1 cellular context compared by ENCODE assay signal in the genomic region with DNA sequence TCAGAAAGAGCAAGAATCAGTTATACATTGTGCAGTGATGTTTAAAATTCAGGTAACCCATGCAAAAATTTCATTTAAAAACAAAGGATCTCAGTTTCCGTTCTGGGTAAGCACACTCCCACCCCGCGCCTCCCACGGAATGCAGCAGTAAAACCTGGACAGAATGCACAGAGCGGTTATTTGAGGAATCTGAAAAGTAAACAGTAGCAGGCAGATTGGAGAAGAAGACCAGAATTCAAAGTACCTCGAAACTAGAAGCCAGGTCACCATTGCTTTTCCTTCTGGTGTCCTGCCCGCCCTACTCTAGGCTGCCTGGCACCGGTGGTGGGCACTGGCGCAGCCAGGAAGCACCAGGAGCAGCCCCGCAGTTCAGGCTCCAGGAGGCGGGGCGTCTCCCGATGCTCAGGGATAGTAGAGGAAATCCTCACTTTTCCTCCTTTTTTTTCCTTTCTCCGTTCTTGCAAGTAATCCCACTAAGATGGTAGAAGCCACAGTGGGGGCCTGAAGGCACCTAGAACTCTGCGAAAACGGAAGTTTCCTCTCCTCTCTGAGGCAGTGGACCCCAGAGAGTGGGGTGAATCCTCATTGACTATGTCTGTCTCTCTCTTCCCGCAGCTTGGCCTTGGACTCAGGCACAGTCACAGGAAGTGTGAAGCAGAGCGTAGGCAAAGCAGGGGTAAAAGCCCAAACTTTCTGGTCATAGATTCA.
TF ChIP-seq lines count a peak whose summit lies in the region.

No MANE protein-coding gene starts in this region.

TF ChIP-seq in HepG2, 621 proteins besides CTCF, POLR2A, EP300 and RAD21 (continued from another document and continues in another):
- TF ChIP-seq, protein P1, sequence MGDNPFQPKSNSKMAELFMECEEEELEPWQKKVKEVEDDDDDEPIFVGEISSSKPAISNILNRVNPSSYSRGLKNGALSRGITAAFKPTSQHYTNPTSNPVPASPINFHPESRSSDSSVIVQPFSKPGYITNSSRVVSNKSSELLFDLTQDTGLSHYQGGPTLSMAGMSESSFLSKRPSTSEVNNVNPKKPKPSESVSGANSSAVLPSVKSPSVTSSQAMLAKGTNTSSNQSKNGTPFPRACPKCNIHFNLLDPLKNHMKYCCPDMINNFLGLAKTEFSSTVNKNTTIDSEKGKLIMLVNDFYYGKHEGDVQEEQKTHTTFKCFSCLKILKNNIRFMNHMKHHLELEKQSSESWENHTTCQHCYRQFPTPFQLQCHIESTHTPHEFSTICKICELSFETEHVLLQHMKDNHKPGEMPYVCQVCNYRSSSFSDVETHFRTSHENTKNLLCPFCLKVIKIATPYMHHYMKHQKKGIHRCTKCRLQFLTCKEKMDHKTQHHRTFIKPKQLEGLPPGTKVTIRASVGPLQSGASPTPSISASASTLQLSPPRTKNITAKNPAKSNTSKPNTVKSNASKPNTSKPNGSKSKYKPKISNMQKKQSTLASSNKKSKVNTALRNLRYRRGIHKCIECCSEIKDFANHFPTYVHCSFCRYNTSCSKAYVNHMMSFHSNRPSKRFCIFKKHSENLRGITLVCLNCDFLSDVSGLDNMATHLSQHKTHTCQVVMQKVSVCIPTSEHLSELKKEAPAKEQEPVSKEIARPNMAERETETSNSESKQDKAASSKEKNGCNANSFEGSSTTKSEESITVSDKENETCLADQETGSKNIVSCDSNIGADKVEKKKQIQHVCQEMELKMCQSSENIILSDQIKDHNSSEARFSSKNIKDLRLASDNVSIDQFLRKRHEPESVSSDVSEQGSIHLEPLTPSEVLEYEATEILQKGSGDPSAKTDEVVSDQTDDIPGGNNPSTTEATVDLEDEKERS (CRISPR knock-in tag; IDR thresholded peaks at IDR 0.05), result no peak
- TF ChIP-seq RFX1 (IDR thresholded peaks at IDR 0.05) (no peak), LCORL (IDR thresholded peaks at IDR 0.05) (no peak), LCORL (CRISPR knock-in tag; IDR thresholded peaks at IDR 0.05) (peak; percentile 52; the same call in 1 of the 2 replicates), CENPX (CRISPR knock-in tag; IDR thresholded peaks at IDR 0.05) (no peak), NKX3-1 (CRISPR knock-in tag; IDR thresholded peaks at IDR 0.05) (no peak), CBX2 (IDR thresholded peaks at IDR 0.05; ENCODE audit: low read depth, low read length) (no peak), CBX2 (CRISPR knock-in tag; IDR thresholded peaks at IDR 0.05; ENCODE audit: low read depth) (no peak), ZNF317 (CRISPR knock-in tag; IDR thresholded peaks at IDR 0.05) (no peak), NCOA2 (CRISPR knock-in tag; IDR thresholded peaks at IDR 0.05) (no peak), ZNF543 (CRISPR knock-in tag; IDR thresholded peaks at IDR 0.05) (peak; percentile 32; the same call in 1 of the 2 replicates), NONO (IDR thresholded peaks at IDR 0.05) (no peak), NONO (CRISPR knock-in tag; conservative IDR thresholded peaks at IDR 0.05) (0 out of 2 replicates have a peak, but pooled peaks have one; percentile 12), FOXC1 (CRISPR knock-in tag; IDR thresholded peaks at IDR 0.05; ENCODE audit: borderline replicate concordance) (no peak), ZNF556 (CRISPR knock-in tag; IDR thresholded peaks at IDR 0.05; ENCODE audit: borderline replicate concordance) (peak; percentile 31; the same call in 1 of the 2 replicates), PAX8 (CRISPR knock-in tag; IDR thresholded peaks at IDR 0.05; ENCODE audit: borderline replicate concordance) (no peak), ZFAT (CRISPR knock-in tag; conservative IDR thresholded peaks at IDR 0.05) (no peak), ZNF331 (CRISPR knock-in tag; IDR thresholded peaks at IDR 0.05) (no peak), SP5 (CRISPR knock-in tag; IDR thresholded peaks at IDR 0.05; ENCODE audit: borderline replicate concordance, low read depth) (0 out of 2 replicates have a peak, but pooled peaks have one; percentile 15), ZBTB1 (CRISPR knock-in tag; IDR thresholded peaks at IDR 0.05; ENCODE audit: borderline replicate concordance) (no peak), ZNF256 (CRISPR knock-in tag; conservative IDR thresholded peaks at IDR 0.05) (no peak), NCOR1 (IDR thresholded peaks at IDR 0.05; ENCODE audit: borderline replicate concordance, low read length) (no peak)
- TF ChIP-seq, protein P2, sequence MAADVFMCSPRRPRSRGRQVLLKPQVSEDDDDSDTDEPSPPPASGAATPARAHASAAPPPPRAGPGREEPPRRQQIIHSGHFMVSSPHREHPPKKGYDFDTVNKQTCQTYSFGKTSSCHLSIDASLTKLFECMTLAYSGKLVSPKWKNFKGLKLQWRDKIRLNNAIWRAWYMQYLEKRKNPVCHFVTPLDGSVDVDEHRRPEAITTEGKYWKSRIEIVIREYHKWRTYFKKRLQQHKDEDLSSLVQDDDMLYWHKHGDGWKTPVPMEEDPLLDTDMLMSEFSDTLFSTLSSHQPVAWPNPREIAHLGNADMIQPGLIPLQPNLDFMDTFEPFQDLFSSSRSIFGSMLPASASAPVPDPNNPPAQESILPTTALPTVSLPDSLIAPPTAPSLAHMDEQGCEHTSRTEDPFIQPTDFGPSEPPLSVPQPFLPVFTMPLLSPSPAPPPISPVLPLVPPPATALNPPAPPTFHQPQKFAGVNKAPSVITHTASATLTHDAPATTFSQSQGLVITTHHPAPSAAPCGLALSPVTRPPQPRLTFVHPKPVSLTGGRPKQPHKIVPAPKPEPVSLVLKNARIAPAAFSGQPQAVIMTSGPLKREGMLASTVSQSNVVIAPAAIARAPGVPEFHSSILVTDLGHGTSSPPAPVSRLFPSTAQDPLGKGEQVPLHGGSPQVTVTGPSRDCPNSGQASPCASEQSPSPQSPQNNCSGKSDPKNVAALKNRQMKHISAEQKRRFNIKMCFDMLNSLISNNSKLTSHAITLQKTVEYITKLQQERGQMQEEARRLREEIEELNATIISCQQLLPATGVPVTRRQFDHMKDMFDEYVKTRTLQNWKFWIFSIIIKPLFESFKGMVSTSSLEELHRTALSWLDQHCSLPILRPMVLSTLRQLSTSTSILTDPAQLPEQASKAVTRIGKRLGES (CRISPR knock-in tag; IDR thresholded peaks at IDR 0.05; ENCODE audit: borderline replicate concordance), result no peak
- TF ChIP-seq, protein P3, sequence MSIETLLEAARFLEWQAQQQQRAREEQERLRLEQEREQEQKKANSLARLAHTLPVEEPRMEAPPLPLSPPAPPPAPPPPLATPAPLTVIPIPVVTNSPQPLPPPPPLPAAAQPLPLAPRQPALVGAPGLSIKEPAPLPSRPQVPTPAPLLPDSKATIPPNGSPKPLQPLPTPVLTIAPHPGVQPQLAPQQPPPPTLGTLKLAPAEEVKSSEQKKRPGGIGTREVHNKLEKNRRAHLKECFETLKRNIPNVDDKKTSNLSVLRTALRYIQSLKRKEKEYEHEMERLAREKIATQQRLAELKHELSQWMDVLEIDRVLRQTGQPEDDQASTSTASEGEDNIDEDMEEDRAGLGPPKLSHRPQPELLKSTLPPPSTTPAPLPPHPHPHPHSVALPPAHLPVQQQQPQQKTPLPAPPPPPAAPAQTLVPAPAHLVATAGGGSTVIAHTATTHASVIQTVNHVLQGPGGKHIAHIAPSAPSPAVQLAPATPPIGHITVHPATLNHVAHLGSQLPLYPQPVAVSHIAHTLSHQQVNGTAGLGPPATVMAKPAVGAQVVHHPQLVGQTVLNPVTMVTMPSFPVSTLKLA (IDR thresholded peaks at IDR 0.05), result no peak
- TF ChIP-seq, protein P4, sequence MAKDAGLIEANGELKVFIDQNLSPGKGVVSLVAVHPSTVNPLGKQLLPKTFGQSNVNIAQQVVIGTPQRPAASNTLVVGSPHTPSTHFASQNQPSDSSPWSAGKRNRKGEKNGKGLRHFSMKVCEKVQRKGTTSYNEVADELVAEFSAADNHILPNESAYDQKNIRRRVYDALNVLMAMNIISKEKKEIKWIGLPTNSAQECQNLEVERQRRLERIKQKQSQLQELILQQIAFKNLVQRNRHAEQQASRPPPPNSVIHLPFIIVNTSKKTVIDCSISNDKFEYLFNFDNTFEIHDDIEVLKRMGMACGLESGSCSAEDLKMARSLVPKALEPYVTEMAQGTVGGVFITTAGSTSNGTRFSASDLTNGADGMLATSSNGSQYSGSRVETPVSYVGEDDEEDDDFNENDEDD (CRISPR knock-in tag; IDR thresholded peaks at IDR 0.05; ENCODE audit: borderline replicate concordance), result peak; percentile 33; the same call in 1 of the 2 replicates
- TF ChIP-seq, protein P5, sequence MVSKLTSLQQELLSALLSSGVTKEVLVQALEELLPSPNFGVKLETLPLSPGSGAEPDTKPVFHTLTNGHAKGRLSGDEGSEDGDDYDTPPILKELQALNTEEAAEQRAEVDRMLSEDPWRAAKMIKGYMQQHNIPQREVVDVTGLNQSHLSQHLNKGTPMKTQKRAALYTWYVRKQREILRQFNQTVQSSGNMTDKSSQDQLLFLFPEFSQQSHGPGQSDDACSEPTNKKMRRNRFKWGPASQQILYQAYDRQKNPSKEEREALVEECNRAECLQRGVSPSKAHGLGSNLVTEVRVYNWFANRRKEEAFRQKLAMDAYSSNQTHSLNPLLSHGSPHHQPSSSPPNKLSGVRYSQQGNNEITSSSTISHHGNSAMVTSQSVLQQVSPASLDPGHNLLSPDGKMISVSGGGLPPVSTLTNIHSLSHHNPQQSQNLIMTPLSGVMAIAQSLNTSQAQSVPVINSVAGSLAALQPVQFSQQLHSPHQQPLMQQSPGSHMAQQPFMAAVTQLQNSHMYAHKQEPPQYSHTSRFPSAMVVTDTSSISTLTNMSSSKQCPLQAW (CRISPR knock-in tag; IDR thresholded peaks at IDR 0.05), result 0 out of 2 replicates have a peak, but pooled peaks have one; percentile 18
- TF ChIP-seq, protein P6, sequence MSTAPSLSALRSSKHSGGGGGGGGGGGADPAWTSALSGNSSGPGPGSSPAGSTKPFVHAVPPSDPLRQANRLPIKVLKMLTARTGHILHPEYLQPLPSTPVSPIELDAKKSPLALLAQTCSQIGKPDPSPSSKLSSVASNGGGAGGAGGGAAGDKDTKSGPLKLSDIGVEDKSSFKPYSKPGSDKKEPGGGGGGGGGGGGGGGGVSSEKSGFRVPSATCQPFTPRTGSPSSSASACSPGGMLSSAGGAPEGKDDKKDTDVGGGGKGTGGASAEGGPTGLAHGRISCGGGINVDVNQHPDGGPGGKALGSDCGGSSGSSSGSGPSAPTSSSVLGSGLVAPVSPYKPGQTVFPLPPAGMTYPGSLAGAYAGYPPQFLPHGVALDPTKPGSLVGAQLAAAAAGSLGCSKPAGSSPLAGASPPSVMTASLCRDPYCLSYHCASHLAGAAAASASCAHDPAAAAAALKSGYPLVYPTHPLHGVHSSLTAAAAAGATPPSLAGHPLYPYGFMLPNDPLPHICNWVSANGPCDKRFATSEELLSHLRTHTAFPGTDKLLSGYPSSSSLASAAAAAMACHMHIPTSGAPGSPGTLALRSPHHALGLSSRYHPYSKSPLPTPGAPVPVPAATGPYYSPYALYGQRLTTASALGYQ (CRISPR knock-in tag; IDR thresholded peaks at IDR 0.05), result peak; percentile 21; the same call in 1 of the 2 replicates
- TF ChIP-seq, protein P7, sequence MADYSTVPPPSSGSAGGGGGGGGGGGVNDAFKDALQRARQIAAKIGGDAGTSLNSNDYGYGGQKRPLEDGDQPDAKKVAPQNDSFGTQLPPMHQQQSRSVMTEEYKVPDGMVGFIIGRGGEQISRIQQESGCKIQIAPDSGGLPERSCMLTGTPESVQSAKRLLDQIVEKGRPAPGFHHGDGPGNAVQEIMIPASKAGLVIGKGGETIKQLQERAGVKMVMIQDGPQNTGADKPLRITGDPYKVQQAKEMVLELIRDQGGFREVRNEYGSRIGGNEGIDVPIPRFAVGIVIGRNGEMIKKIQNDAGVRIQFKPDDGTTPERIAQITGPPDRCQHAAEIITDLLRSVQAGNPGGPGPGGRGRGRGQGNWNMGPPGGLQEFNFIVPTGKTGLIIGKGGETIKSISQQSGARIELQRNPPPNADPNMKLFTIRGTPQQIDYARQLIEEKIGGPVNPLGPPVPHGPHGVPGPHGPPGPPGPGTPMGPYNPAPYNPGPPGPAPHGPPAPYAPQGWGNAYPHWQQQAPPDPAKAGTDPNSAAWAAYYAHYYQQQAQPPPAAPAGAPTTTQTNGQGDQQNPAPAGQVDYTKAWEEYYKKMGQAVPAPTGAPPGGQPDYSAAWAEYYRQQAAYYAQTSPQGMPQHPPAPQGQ (CRISPR knock-in tag; IDR thresholded peaks at IDR 0.05; ENCODE audit: borderline replicate concordance), result no peak
- TF ChIP-seq, protein P8, sequence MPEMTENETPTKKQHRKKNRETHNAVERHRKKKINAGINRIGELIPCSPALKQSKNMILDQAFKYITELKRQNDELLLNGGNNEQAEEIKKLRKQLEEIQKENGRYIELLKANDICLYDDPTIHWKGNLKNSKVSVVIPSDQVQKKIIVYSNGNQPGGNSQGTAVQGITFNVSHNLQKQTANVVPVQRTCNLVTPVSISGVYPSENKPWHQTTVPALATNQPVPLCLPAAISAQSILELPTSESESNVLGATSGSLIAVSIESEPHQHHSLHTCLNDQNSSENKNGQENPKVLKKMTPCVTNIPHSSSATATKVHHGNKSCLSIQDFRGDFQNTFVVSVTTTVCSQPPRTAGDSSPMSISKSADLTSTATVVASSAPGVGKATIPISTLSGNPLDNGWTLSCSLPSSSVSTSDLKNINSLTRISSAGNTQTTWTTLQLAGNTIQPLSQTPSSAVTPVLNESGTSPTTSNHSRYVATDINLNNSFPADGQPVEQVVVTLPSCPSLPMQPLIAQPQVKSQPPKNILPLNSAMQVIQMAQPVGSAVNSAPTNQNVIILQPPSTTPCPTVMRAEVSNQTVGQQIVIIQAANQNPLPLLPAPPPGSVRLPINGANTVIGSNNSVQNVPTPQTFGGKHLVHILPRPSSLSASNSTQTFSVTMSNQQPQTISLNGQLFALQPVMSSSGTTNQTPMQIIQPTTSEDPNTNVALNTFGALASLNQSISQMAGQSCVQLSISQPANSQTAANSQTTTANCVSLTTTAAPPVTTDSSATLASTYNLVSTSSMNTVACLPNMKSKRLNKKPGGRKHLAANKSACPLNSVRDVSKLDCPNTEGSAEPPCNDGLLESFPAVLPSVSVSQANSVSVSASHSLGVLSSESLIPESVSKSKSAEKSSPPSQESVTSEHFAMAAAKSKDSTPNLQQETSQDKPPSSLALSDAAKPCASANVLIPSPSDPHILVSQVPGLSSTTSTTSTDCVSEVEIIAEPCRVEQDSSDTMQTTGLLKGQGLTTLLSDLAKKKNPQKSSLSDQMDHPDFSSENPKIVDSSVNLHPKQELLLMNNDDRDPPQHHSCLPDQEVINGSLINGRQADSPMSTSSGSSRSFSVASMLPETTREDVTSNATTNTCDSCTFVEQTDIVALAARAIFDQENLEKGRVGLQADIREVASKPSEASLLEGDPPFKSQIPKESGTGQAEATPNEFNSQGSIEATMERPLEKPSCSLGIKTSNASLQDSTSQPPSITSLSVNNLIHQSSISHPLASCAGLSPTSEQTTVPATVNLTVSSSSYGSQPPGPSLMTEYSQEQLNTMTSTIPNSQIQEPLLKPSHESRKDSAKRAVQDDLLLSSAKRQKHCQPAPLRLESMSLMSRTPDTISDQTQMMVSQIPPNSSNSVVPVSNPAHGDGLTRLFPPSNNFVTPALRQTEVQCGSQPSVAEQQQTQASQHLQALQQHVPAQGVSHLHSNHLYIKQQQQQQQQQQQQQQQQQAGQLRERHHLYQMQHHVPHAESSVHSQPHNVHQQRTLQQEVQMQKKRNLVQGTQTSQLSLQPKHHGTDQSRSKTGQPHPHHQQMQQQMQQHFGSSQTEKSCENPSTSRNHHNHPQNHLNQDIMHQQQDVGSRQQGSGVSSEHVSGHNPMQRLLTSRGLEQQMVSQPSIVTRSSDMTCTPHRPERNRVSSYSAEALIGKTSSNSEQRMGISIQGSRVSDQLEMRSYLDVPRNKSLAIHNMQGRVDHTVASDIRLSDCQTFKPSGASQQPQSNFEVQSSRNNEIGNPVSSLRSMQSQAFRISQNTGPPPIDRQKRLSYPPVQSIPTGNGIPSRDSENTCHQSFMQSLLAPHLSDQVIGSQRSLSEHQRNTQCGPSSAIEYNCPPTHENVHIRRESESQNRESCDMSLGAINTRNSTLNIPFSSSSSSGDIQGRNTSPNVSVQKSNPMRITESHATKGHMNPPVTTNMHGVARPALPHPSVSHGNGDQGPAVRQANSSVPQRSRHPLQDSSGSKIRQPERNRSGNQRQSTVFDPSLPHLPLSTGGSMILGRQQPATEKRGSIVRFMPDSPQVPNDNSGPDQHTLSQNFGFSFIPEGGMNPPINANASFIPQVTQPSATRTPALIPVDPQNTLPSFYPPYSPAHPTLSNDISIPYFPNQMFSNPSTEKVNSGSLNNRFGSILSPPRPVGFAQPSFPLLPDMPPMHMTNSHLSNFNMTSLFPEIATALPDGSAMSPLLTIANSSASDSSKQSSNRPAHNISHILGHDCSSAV (CRISPR knock-in tag; IDR thresholded peaks at IDR 0.05; ENCODE audit: borderline replicate concordance), result no peak
